ENCODE assay signal across 18 cellular contexts in the genomic region with DNA sequence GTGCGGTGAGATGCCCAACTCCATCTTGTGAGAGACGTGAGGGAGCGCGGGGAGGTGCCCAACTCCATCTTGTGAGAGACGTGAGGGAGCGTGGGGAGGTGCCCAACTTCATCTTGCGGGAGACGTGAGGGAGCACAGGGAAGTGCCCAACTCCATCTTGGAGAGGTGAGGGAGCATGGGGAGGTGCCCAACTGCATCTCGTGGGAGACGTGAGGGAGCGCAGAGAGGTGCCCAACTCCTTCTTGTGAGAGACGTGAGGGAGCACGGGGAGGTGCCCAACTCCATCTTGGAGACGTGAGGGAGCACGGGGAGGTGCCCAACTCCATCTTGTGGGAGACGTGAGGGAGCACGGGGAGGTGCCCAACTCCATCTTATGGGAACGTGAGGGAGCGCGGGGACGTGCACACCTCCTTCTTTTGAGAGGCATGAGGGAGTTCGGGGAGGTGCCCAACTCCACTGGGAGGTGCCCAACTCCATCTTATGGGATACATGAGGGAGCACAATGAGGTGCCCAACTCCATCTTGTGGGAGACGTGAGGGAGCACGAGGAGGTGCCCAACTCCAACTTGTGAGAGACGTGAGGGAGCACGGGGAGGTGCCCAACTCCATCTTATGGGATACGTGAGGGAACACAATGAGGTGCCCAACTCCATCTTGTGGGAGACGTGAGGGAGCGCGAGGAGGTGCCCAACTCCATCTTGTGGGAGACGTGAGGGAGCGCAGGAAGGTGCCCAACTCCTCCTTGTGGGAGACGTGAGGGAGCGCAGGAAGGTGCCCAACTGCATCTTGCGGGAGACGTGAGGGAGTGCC.
"Had no signal": no experiment of that assay in that cellular context is flagged by ENCODE, and none has a peak within 500 bp of the region (broad histone marks: within the 10 kb centered on the region; RNA-seq: fewer than 3 reads in every experiment).

No MANE protein-coding gene starts in this region.

- H3K27ac ChIP-seq: body of pancreas, left lung, psoas muscle, testis had no signal

- ATAC-seq: activated CD4-positive, CD25-positive, alpha-beta regulatory T cell treated with anti-CD3 and anti-CD28 coated beads, Interleukin-2, amount 50 U/mL, for 24 hours; activated T-helper 17 cell treated with anti-CD3 and anti-CD28 coated beads, Interleukin-2, amount 50 U/mL, for 72 hours; body of pancreas; esophagus mucosa; left lung; mucosa of descending colon; naive thymus-derived CD8-positive, alpha-beta T cell; psoas muscle had no signal

- H3K9me3 ChIP-seq: body of pancreas, left lung, mucosa of descending colon, psoas muscle, testis had no signal

- H3K27me3 ChIP-seq: body of pancreas, left lung, testis had no signal

- H3K4me3 ChIP-seq: body of pancreas, left lung, mucosa of descending colon, psoas muscle, testis had no signal

- H3K4me1 ChIP-seq: body of pancreas, left lung, psoas muscle, testis had no signal

- H3K36me3 ChIP-seq: left lung had no signal

- H3K27me3 Mint-ChIP-seq: stimulated activated naive CD8-positive, alpha-beta T cell treated with anti-CD3 and anti-CD28 coated beads, Interleukin-15, Interleukin-2, amounts not matched to agents 100 ng/mL and 50 ng/mL, for 24 hours had no signal

- DNase-seq: activated CD4-positive, alpha-beta T cell treated with anti-CD3 and anti-CD28 coated beads, Interleukin-2, amount 50 U/mL, for 4 hours; activated naive CD4-positive, alpha-beta T cell treated with anti-CD3 and anti-CD28 coated beads, Interleukin-2, amount 50 U/mL, for 16 hours; amniotic stem cell; body of pancreas; cerebellar nuclear complex; dermis blood vessel endothelial cell; mucosa of descending colon; psoas muscle; stimulated activated CD4-positive, alpha-beta T cell treated with anti-CD3 and anti-CD28 coated beads, Interleukin-2, amount 100 ng/mL, for 48 hours; SW 1271; testis had no signal

- H3K4me1 Mint-ChIP-seq: activated T-helper 17 cell treated with anti-CD3 and anti-CD28 coated beads, Interleukin-2, amount 50 U/mL, for 72 hours had no signal

- H3K36me3 Mint-ChIP-seq: naive thymus-derived CD8-positive, alpha-beta T cell had no signal

- H3K4me3 Mint-ChIP-seq: activated T-helper 17 cell treated with anti-CD3 and anti-CD28 coated beads, Interleukin-2, amount 50 U/mL, for 72 hours; naive thymus-derived CD8-positive, alpha-beta T cell; stimulated activated naive CD8-positive, alpha-beta T cell treated with anti-CD3 and anti-CD28 coated beads, Interleukin-15, Interleukin-2, amounts not matched to agents 100 ng/mL and 50 ng/mL, for 24 hours; T-helper 2 cell treated with Interferon-gamma antibody and Interleukin-4, amounts not matched to agents 5 μg/mL and 100 μg/mL, for 36 hours had no signal

- H3K9me3 Mint-ChIP-seq: activated T-helper 17 cell treated with anti-CD3 and anti-CD28 coated beads, Interleukin-2, amount 50 U/mL, for 72 hours; naive thymus-derived CD8-positive, alpha-beta T cell; stimulated activated naive CD8-positive, alpha-beta T cell treated with anti-CD3 and anti-CD28 coated beads, Interleukin-15, Interleukin-2, amounts not matched to agents 100 ng/mL and 50 ng/mL, for 24 hours; T-helper 2 cell treated with Interferon-gamma antibody and Interleukin-4, amounts not matched to agents 5 μg/mL and 100 μg/mL, for 36 hours had no signal

- H3K27ac Mint-ChIP-seq: activated T-helper 17 cell treated with anti-CD3 and anti-CD28 coated beads, Interleukin-2, amount 50 U/mL, for 72 hours; stimulated activated naive CD8-positive, alpha-beta T cell treated with anti-CD3 and anti-CD28 coated beads, Interleukin-15, Interleukin-2, amounts not matched to agents 100 ng/mL and 50 ng/mL, for 24 hours; T-helper 2 cell treated with Interferon-gamma antibody and Interleukin-4, amounts not matched to agents 5 μg/mL and 100 μg/mL, for 36 hours had no signal
